11 cellular contexts compared by ENCODE assay signal in genomic region chr21:41226853-41227252, GRCh38. TPM values are rescaled to one million over a fixed set of nuclear protein-coding genes. Genes with fewer than 3 reads are reported as not detected.
DNase-seq lines count a peak whose midpoint lies in the region; ATAC-seq lines count a peak whose summit lies in the region.
"Had no signal": no experiment of that assay in that cellular context is flagged by ENCODE, and none has a peak within 500 bp of the region (broad histone marks: within the 10 kb centered on the region; RNA-seq: fewer than 3 reads in every experiment).

No MANE protein-coding gene starts in this region.

- peaks cover 11% of the 10 kb centered on the region for H3K36me3 Mint-ChIP-seq in memory B cell
- H3K36me3 Mint-ChIP-seq: CD4-positive, CD25-positive, alpha-beta regulatory T cell had no signal

- H3K4me3 Mint-ChIP-seq in memory B cell, result no peak overlapping the region
- H3K4me3 Mint-ChIP-seq: CD4-positive, CD25-positive, alpha-beta regulatory T cell had no signal

- no peak for ATAC-seq in Right ventricle myocardium inferior
- ATAC-seq in Right ventricle myocardium superior (ENCODE audit: poor library complexity), result no peak
- ATAC-seq in memory B cell (ENCODE audit: low read depth), result no peak
- no peak for ATAC-seq in GM18517 (IDR thresholded peaks at IDR 0.05; ENCODE audit: unreplicated experiment)

- DNase-seq in Right ventricle myocardium inferior (ENCODE audit: missing footprints) (peak; percentile 57), Right ventricle myocardium superior (no peak), NCI-H526 (lab: John Stamatoyannopoulos, UW) (peak; percentile 75 to 85), memory B cell (ENCODE audit: low spot score in 2 of 2) (no peak), NCI-H1417 treated with DMSO at 0.1 percent for 48 hours (lab: John Stamatoyannopoulos, UW) (no peak), LoVo (ENCODE audit: low spot score) (no peak)
- DNase-seq: ACHN; CD4-positive, CD25-positive, alpha-beta regulatory T cell; DMS53; HCEC 1CT had no signal

- H3K27ac Mint-ChIP-seq in memory B cell, result peak overlapping the region; percentile 36
- H3K27ac Mint-ChIP-seq: CD4-positive, CD25-positive, alpha-beta regulatory T cell had no signal

- no peaks in the 10 kb centered on the region for H3K27me3 Mint-ChIP-seq in memory B cell
- H3K27me3 Mint-ChIP-seq: CD4-positive, CD25-positive, alpha-beta regulatory T cell had no signal

- intact Hi-C loops in Right ventricle myocardium inferior (cut with DNase I) (no loop called here), Right ventricle myocardium superior (cut with DNase I) (no loop called here)

- no peaks in the 10 kb centered on the region for H3K9me3 Mint-ChIP-seq in memory B cell

- H3K4me1 Mint-ChIP-seq in memory B cell, result peaks cover 42% of the 10 kb centered on the region
- H3K4me1 Mint-ChIP-seq: CD4-positive, CD25-positive, alpha-beta regulatory T cell had no signal

RNA-seq across cellular contexts. Expression of gene BACE2, which starts 58.9 kb away (rescaled TPM):
- total RNA-seq in Right ventricle myocardium inferior, result 14.5 TPM
- total RNA-seq in Right ventricle myocardium superior, result 11.4 TPM

Comparison
In these comparisons a context has a peak if more than half of its experiments do, and no peak if none do; other contexts are left out.
1. DNase-seq: peak in Right ventricle myocardium inferior (single experiment) and NCI-H526 (2 of 2); none in Right ventricle myocardium superior (single experiment), memory B cell (0 of 2), NCI-H1417 treated with DMSO at 0.1 percent for 48 hours (single experiment) and LoVo (single experiment).